11 cellular contexts compared by ENCODE assay signal in the genomic region with DNA sequence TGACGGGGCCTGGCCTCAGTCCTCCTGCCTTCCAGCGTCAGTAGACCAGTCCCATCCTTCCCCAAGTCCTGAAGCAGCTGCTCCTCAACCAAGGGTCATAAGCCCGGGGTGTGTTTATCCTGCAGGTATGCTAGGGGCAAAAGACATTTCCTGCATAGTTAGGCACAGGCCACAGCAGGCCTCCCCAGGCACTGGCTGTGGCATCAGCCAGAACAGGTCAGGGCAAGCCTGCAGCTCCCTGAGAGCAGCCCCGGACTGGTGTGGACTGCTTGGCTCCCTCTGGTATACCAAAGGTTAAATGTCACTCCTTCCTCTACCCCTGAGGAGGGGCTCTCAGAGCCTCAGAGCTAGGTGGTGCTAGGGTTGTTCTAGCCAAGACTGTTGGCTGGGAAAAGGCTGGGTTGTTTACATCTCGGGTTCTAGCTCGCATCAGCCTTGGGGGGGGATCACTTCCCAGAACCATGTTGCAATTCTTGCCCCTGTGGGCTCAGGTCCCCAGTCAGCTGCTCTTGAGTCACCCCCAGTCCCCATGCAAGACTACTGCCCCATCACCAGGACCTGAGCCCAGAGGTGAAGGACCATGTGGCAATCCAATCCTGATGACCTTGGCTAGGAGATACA. TPM values are rescaled to one million over a fixed set of nuclear protein-coding genes. Genes with fewer than 3 reads are reported as not detected.
A peak's percentile ranks its signal among the peaks of the same experiment; 100 is the strongest.
DNase-seq lines count a peak whose midpoint lies in the region; ATAC-seq and TF ChIP-seq lines count a peak whose summit lies in the region.
"Had no signal": no experiment of that assay in that cellular context is flagged by ENCODE, and none has a peak within 500 bp of the region (broad histone marks: within the 10 kb centered on the region; RNA-seq: fewer than 3 reads in every experiment).

No MANE protein-coding gene starts in this region.

- CTCF ChIA-PET in MCF 10A (lab: Yijun Ruan, JAX) = interaction anchor here (0.8 to 18.2 kb wide), 18 partner anchors 10 to 283 kb away, joined by 3 to 330 read pairs (median 8); a partner anchor contains a TSS

- peak overlapping the region; percentile 98 for H3K27ac Mint-ChIP-seq in MCF 10A (ENCODE audit: low read depth, unreplicated experiment)
- H3K27ac Mint-ChIP-seq in stimulated activated naive B cell treated with anti-CD40 and anti-IgM and Interleukin-4, amounts not matched to agents 10 μg/mL and 1 μg/mL and 100 μg/mL, for 72 hours = peak overlapping the region; percentile 6
- H3K27ac Mint-ChIP-seq: activated naive CD4-positive, alpha-beta T cell treated with anti-CD3 and anti-CD28 coated beads for 36 hours had no signal

- intact Hi-C loops in MCF 10A (cut with micrococcal nuclease) = loop anchor here (5.0 kb wide), 1 partner anchor 33 kb away; a partner anchor contains a TSS

- BruUV-seq in MCF 10A (replicated peaks; lab: Mats Ljungman, UMichigan) = no TSS peak

- peak overlapping the region; percentile 86 for H3K27ac ChIP-seq in layer of hippocampus (ENCODE audit: low read depth, low read length)

- H3K27me3 ChIP-seq in layer of hippocampus (ENCODE audit: control insufficient read depth, insufficient read depth, low read length) = no peaks in the 10 kb centered on the region

- peaks cover 21% of the 10 kb centered on the region for H3K4me1 Mint-ChIP-seq in MCF 10A (ENCODE audit: insufficient read depth, unreplicated experiment)
- H3K4me1 Mint-ChIP-seq in stimulated activated naive B cell treated with anti-CD40 and anti-IgM and Interleukin-4, amounts not matched to agents 10 μg/mL and 1 μg/mL and 100 μg/mL, for 72 hours = peaks cover 15 to 33% of the 10 kb centered on the region in 2 donors

- no peaks in the 10 kb centered on the region for H3K27me3 Mint-ChIP-seq in MCF 10A (ENCODE audit: insufficient read depth, unreplicated experiment)
- peaks cover 13 to 20% of the 10 kb centered on the region in 2 donors for H3K27me3 Mint-ChIP-seq in stimulated activated naive B cell treated with anti-CD40 and anti-IgM and Interleukin-4, amounts not matched to agents 10 μg/mL and 1 μg/mL and 100 μg/mL, for 72 hours

- H3K9me3 Mint-ChIP-seq in MCF 10A (ENCODE audit: unreplicated experiment) = no peaks in the 10 kb centered on the region
- H3K9me3 Mint-ChIP-seq in stimulated activated naive B cell treated with anti-CD40 and anti-IgM and Interleukin-4, amounts not matched to agents 10 μg/mL and 1 μg/mL and 100 μg/mL, for 72 hours = no peaks in the 10 kb centered on the region
- H3K9me3 Mint-ChIP-seq: activated naive CD4-positive, alpha-beta T cell treated with anti-CD3 and anti-CD28 coated beads for 36 hours had no signal

- ATAC-seq in stimulated activated naive B cell treated with anti-CD40 and anti-IgM and Interleukin-4, amounts not matched to agents 10 μg/mL and 1 μg/mL and 100 μg/mL, for 72 hours (replicated peaks) = no peak
- ATAC-seq in HG02938 (IDR thresholded peaks at IDR 0.05; ENCODE audit: unreplicated experiment) = no peak

- peaks cover 45% of the 10 kb centered on the region for H3K36me3 Mint-ChIP-seq in MCF 10A (ENCODE audit: insufficient read depth, unreplicated experiment)
- H3K36me3 Mint-ChIP-seq in stimulated activated naive B cell treated with anti-CD40 and anti-IgM and Interleukin-4, amounts not matched to agents 10 μg/mL and 1 μg/mL and 100 μg/mL, for 72 hours = peaks cover 8 to 21% of the 10 kb centered on the region in 2 donors

- TF ChIP-seq CTCF in MCF 10A (IDR thresholded peaks at IDR 0.05; ENCODE audit: unreplicated experiment) = no peak

- H3K4me3 Mint-ChIP-seq in MCF 10A (ENCODE audit: unreplicated experiment) = peak overlapping the region; percentile 99
- no peak overlapping the region for H3K4me3 Mint-ChIP-seq in stimulated activated naive B cell treated with anti-CD40 and anti-IgM and Interleukin-4, amounts not matched to agents 10 μg/mL and 1 μg/mL and 100 μg/mL, for 72 hours
- H3K4me3 Mint-ChIP-seq: activated naive CD4-positive, alpha-beta T cell treated with anti-CD3 and anti-CD28 coated beads for 36 hours had no signal

- DNase-seq in HPDE6-E6E7 (ENCODE audit: extremely low spot score) (peak; percentile 85), MCF 10A (ENCODE audit: unreplicated experiment) (peak; percentile 77), NCI-H2171 treated with DMSO at 0.1 percent for 48 hours (lab: John Stamatoyannopoulos, UW) (no peak), DMS153 (lab: John Stamatoyannopoulos, UW) (no peak), HK-2 (ENCODE audit: unreplicated experiment) (no peak)
- no peak for DNase-seq in stimulated activated naive B cell treated with anti-CD40 and anti-IgM and Interleukin-4, amounts not matched to agents 10 μg/mL and 1 μg/mL and 100 μg/mL, for 72 hours
- DNase-seq: activated naive CD4-positive, alpha-beta T cell treated with anti-CD3 and anti-CD28 coated beads for 36 hours; NCI-H1694 treated with DMSO at 0.1 percent for 48 hours had no signal

- POLR2A ChIA-PET in MCF 10A (lab: Yijun Ruan, JAX) = interaction anchor here (0.5 to 5.7 kb wide), 24 partner anchors 10 to 1435 kb away, joined by 3 to 142 read pairs (median 4); a partner anchor contains a TSS

RNA-seq across cellular contexts. Expression of a gene that starts 2.9 kb away (rescaled TPM):
- total RNA-seq in MCF 10A (2022) = 71.5 and 78.6 TPM in 2 replicates

RNA-seq across cellular contexts. Expression of a gene that starts 9.6 kb away (rescaled TPM):
- total RNA-seq in MCF 10A (2022) = 172 and 186 TPM in 2 replicates

RNA-seq across cellular contexts. Expression of a gene that starts 24.0 kb away (rescaled TPM):
- 0.61 and 0.98 TPM in 2 replicates for total RNA-seq in MCF 10A (2022)
- total RNA-seq: T-helper 2 cell treated with Interferon-gamma antibody and Interleukin-4, amounts not matched to agents 100 ng/mL and 5 ng/mL, for 36 hours had no signal

RNA-seq across cellular contexts. Expression of a gene that starts 32.3 kb away (rescaled TPM):
- 71.0 and 83.1 TPM in 2 replicates for total RNA-seq in MCF 10A (2022)

RNA-seq across cellular contexts. Expression of a gene that starts 43.8 kb away (rescaled TPM):
- total RNA-seq in MCF 10A (2022) = 0.26 and 0.47 TPM in 2 replicates

Comparison
In these comparisons a context has a peak if more than half of its experiments do, and no peak if none do; other contexts are left out.
1. DNase-seq: peak in HPDE6-E6E7 (single experiment) and MCF 10A (single experiment); none in stimulated activated naive B cell treated with anti-CD40 and anti-IgM and Interleukin-4, amounts not matched to agents 10 μg/mL and 1 μg/mL and 100 μg/mL, for 72 hours (single experiment), NCI-H2171 treated with DMSO at 0.1 percent for 48 hours (single experiment), DMS153 (single experiment) and HK-2 (single experiment).